Comparison of ENCODE assay signal across 1 cellular context in genomic region chr3:66482005-66482404, GRCh38.
TF ChIP-seq lines count a peak whose summit lies in the region.

No MANE protein-coding gene starts in this region.

TF ChIP-seq in HepG2, 621 proteins besides CTCF, POLR2A, EP300 and RAD21 (continued from another document and continues in another):
- TF ChIP-seq ZHX2 (IDR thresholded peaks at IDR 0.05; ENCODE audit: low read depth) (no peak), ZHX2 (CRISPR knock-in tag; IDR thresholded peaks at IDR 0.05; ENCODE audit: borderline replicate concordance) (no peak), MNT (IDR thresholded peaks at IDR 0.05) (no peak), ZNF280B (CRISPR knock-in tag; IDR thresholded peaks at IDR 0.05; ENCODE audit: borderline replicate concordance) (no peak), ARHGAP35 (CRISPR knock-in tag; IDR thresholded peaks at IDR 0.05; ENCODE audit: borderline replicate concordance) (no peak), ATF5 (CRISPR knock-in tag; IDR thresholded peaks at IDR 0.05; ENCODE audit: low read depth) (no peak), TOPORS (CRISPR knock-in tag; IDR thresholded peaks at IDR 0.05) (no peak), ETV5 (CRISPR knock-in tag; IDR thresholded peaks at IDR 0.05; ENCODE audit: borderline replicate concordance) (no peak), ZNF691 (CRISPR knock-in tag; IDR thresholded peaks at IDR 0.05; ENCODE audit: borderline replicate concordance, low read depth) (0 out of 2 replicates have a peak, but pooled peaks have one; percentile 45), ZNF264 (CRISPR knock-in tag; IDR thresholded peaks at IDR 0.05) (no peak), ZNF678 (CRISPR knock-in tag; IDR thresholded peaks at IDR 0.05) (no peak), ZNF780A (CRISPR knock-in tag; IDR thresholded peaks at IDR 0.05) (no peak), CCAR2 (optimal IDR thresholded peaks at IDR 0.05; ENCODE audit: low read depth, low read length) (no peak), ZNF503 (CRISPR knock-in tag; IDR thresholded peaks at IDR 0.05) (no peak), ZNF75D (CRISPR knock-in tag; IDR thresholded peaks at IDR 0.05; ENCODE audit: borderline replicate concordance) (no peak), ZNF605 (CRISPR knock-in tag; IDR thresholded peaks at IDR 0.05) (no peak), SAP130 (CRISPR knock-in tag; IDR thresholded peaks at IDR 0.05; ENCODE audit: low read depth) (peak; percentile 3; the same call in 1 of the 2 replicates), ZBTB38 (CRISPR knock-in tag; IDR thresholded peaks at IDR 0.05) (no peak), ZNF510 (CRISPR knock-in tag; IDR thresholded peaks at IDR 0.05; ENCODE audit: low read depth) (0 out of 2 replicates have a peak, but pooled peaks have one; percentile 37), KDM2A (CRISPR knock-in tag; IDR thresholded peaks at IDR 0.05; ENCODE audit: borderline replicate concordance, low read depth) (no peak), ARNT2 (CRISPR knock-in tag; IDR thresholded peaks at IDR 0.05; ENCODE audit: low read depth) (no peak), TRIM22 (IDR thresholded peaks at IDR 0.05) (no peak), NFRKB (IDR thresholded peaks at IDR 0.05) (no peak), ZNF639 (CRISPR knock-in tag; conservative IDR thresholded peaks at IDR 0.05) (no peak), GLMP (CRISPR knock-in tag; IDR thresholded peaks at IDR 0.05; ENCODE audit: borderline replicate concordance) (no peak), RARG (CRISPR knock-in tag; IDR thresholded peaks at IDR 0.05; ENCODE audit: low read depth) (no peak), ZNF552 (CRISPR knock-in tag; IDR thresholded peaks at IDR 0.05; ENCODE audit: borderline replicate concordance) (no peak), TFAP4 (IDR thresholded peaks at IDR 0.05; ENCODE audit: borderline replicate concordance, low read depth) (no peak), ZNF589 (CRISPR knock-in tag; conservative IDR thresholded peaks at IDR 0.05) (no peak), ZBTB20 (CRISPR knock-in tag; IDR thresholded peaks at IDR 0.05; ENCODE audit: borderline replicate concordance, low read depth) (no peak), ATF1 (CRISPR knock-in tag; IDR thresholded peaks at IDR 0.05) (no peak), NFE2L1 (CRISPR knock-in tag; IDR thresholded peaks at IDR 0.05; ENCODE audit: borderline replicate concordance) (no peak), RFXANK (CRISPR knock-in tag; IDR thresholded peaks at IDR 0.05) (no peak), ZNF547 (CRISPR knock-in tag; IDR thresholded peaks at IDR 0.05) (no peak), TCF7L2 (IDR thresholded peaks at IDR 0.05; ENCODE audit: low read depth, low read length) (no peak), RARA (CRISPR knock-in tag; IDR thresholded peaks at IDR 0.05) (no peak), POGK (CRISPR knock-in tag; conservative IDR thresholded peaks at IDR 0.05) (no peak), TOE1 (CRISPR knock-in tag; IDR thresholded peaks at IDR 0.05) (no peak), ZBTB44 (CRISPR knock-in tag; IDR thresholded peaks at IDR 0.05) (no peak), ZC3H13 (CRISPR knock-in tag; IDR thresholded peaks at IDR 0.05) (no peak), NR3C1 (CRISPR knock-in tag; IDR thresholded peaks at IDR 0.05) (no peak)
